In genomic region chr1:193417420-193417819, GRCh38 we compare ENCODE assay signal across 10 cellular contexts.
DNase-seq lines count a peak whose midpoint lies in the region; ATAC-seq, FAIRE-seq and TF ChIP-seq lines count a peak whose summit lies in the region.
"Had no signal": no experiment of that assay in that cellular context is flagged by ENCODE, and none has a peak within 500 bp of the region (broad histone marks: within the 10 kb centered on the region; RNA-seq: fewer than 3 reads in every experiment).

No MANE protein-coding gene starts in this region.

- DNase-seq in HFFc6 (peak; percentile 28), SIG-M5 treated with dmso at 0.1 percent for 504 hours (lab: John Stamatoyannopoulos, UW; ENCODE audit: unreplicated experiment) (peak; percentile 70), adipocyte (ENCODE audit: low read depth) (peak; percentile 19), dermis blood vessel endothelial cell (no peak), Caco-2 (no peak), frontal cortex (ENCODE audit: low spot score in 2 of 2) (no peak)
- DNase-seq in naive thymus-derived CD4-positive, alpha-beta T cell: peak in 1 of 9 donors; percentile 13
- DNase-seq: lower lobe of right lung had no signal

- TF ChIP-seq CTCF in HFFc6 (IDR thresholded peaks at IDR 0.05) (no peak), Caco-2 (IDR thresholded peaks at IDR 0.05; ENCODE audit: insufficient read depth in 1 of 2, low read depth in 1 of 2, low read length in 1 of 2, severe bottlenecking in 1 of 2, unreplicated experiment in 1 of 2) (no peak)

- no peak for FAIRE-seq in frontal cortex (lab: Jason Lieb, UNC)

- H3K36me3 ChIP-seq in adipocyte (ENCODE audit: control insufficient read depth, insufficient read depth, low read length, severe bottlenecking) (no peaks in the 10 kb centered on the region), Caco-2 (ENCODE audit: control insufficient read depth, insufficient read depth, low read length) (no peaks in the 10 kb centered on the region)
- H3K36me3 ChIP-seq in naive thymus-derived CD4-positive, alpha-beta T cell (ENCODE audit: control insufficient read depth in 2 of 3, insufficient read depth in 3 of 3, low read length in 3 of 3): no peaks in the 10 kb centered on the region
- H3K36me3 ChIP-seq: lower lobe of right lung, SJSA1 had no signal

- H3K27me3 ChIP-seq in adipocyte (replicated peaks; ENCODE audit: control insufficient read depth, insufficient read depth, low read length) (no peaks in the 10 kb centered on the region), Caco-2 (replicated peaks; ENCODE audit: control insufficient read depth, insufficient read depth, low read length) (no peaks in the 10 kb centered on the region)
- H3K27me3 ChIP-seq in naive thymus-derived CD4-positive, alpha-beta T cell (ENCODE audit: control insufficient read depth in 2 of 2, insufficient read depth in 2 of 2, low read length in 2 of 2): no peaks in the 10 kb centered on the region
- H3K27me3 ChIP-seq: SJSA1 had no signal

- H3K9ac ChIP-seq in adipocyte (ENCODE audit: low read length): no peak overlapping the region

- no peaks in the 10 kb centered on the region for H3K9me3 ChIP-seq in adipocyte (ENCODE audit: control insufficient read depth, low read length)
- no peaks in the 10 kb centered on the region for H3K9me3 ChIP-seq in naive thymus-derived CD4-positive, alpha-beta T cell (ENCODE audit: control insufficient read depth in 2 of 3, low read length in 3 of 3)
- H3K9me3 ChIP-seq in Caco-2: no peaks in the 10 kb centered on the region
- H3K9me3 ChIP-seq: lower lobe of right lung, SJSA1 had no signal

- intact Hi-C loops in naive thymus-derived CD4-positive, alpha-beta T cell (cut with micrococcal nuclease): loop anchor here (1.0 to 10.0 kb wide), 6 partner anchors 8 to 635 kb away; partner anchors contain the start of genes RGS2 (in 1 of the 2), RO60 (in 1 of the 2) and UCHL5 (in 1 of the 2)
- intact Hi-C loops in Caco-2 (cut with micrococcal nuclease; ENCODE audit: unreplicated experiment): no loop called here

- no peak overlapping the region for H3K4me3 ChIP-seq in adipocyte (ENCODE audit: low read length)
- peak overlapping the region; percentile 45 for H3K4me3 ChIP-seq in naive thymus-derived CD4-positive, alpha-beta T cell (ENCODE audit: low read length)
- H3K4me3 ChIP-seq in Caco-2 (ENCODE audit: low read depth, low read length): no peak overlapping the region

- CTCF ChIA-PET in naive thymus-derived CD4-positive, alpha-beta T cell (lab: Charles Lee): interaction anchor here (0.6 to 0.7 kb wide), 2 partner anchors 191 to 644 kb away, joined by 4 read pairs; no protein-coding TSS in a partner anchor
- CTCF ChIA-PET in Caco-2 (lab: Charles Lee): no interaction called here

- H3K4me1 ChIP-seq in adipocyte (ENCODE audit: control insufficient read depth, insufficient read depth, low read length) (peaks cover 5% of the 10 kb centered on the region), Caco-2 (no peaks in the 10 kb centered on the region)
- peaks cover 23 to 26% of the 10 kb centered on the region in 2 donors for H3K4me1 ChIP-seq in naive thymus-derived CD4-positive, alpha-beta T cell (ENCODE audit: control insufficient read depth in 2 of 2, insufficient read depth in 2 of 2, low read length in 2 of 2)
- H3K4me1 ChIP-seq: lower lobe of right lung had no signal

- H3K9me3 Mint-ChIP-seq in HFFc6 (no peaks in the 10 kb centered on the region), Caco-2 (ENCODE audit: unreplicated experiment) (no peaks in the 10 kb centered on the region)
- peaks cover 0 to 21% (median 0%) of the 10 kb centered on the region in 11 donors for H3K9me3 Mint-ChIP-seq in naive thymus-derived CD4-positive, alpha-beta T cell

- POLR2A ChIA-PET in naive thymus-derived CD4-positive, alpha-beta T cell (lab: Charles Lee): interaction anchor here (0.6 to 1.5 kb wide), 5 partner anchors 13 to 905 kb away, joined by 3 to 4 read pairs (median 3); no protein-coding TSS in a partner anchor
- POLR2A ChIA-PET in Caco-2 (lab: Charles Lee): no interaction called here

- ATAC-seq in naive thymus-derived CD4-positive, alpha-beta T cell: peak; percentile 43
- no peak for ATAC-seq in GM18502 (IDR thresholded peaks at IDR 0.05; ENCODE audit: poor library complexity, unreplicated experiment)

- H3K4me3 Mint-ChIP-seq in HFFc6: peak overlapping the region; percentile 89
- peak overlapping the region; percentile 7 to 93 (median 84) for H3K4me3 Mint-ChIP-seq in naive thymus-derived CD4-positive, alpha-beta T cell
- no peak overlapping the region for H3K4me3 Mint-ChIP-seq in Caco-2 (ENCODE audit: unreplicated experiment)

- H3K4me1 Mint-ChIP-seq in HFFc6 (ENCODE audit: low read depth) (peaks cover 19% of the 10 kb centered on the region), Caco-2 (ENCODE audit: low read depth, unreplicated experiment) (no peaks in the 10 kb centered on the region)
- peaks cover 15 to 62% (median 53%) of the 10 kb centered on the region in 7 donors for H3K4me1 Mint-ChIP-seq in naive thymus-derived CD4-positive, alpha-beta T cell

- BruUV-seq in Caco-2 (replicated peaks; lab: Mats Ljungman, UMichigan): no TSS peak

- peak overlapping the region; percentile 14; the same call in 1 of the 2 replicates for H3K27ac Mint-ChIP-seq in HFFc6
- peak overlapping the region; percentile 54 to 94 (median 90) for H3K27ac Mint-ChIP-seq in naive thymus-derived CD4-positive, alpha-beta T cell
- H3K27ac Mint-ChIP-seq in Caco-2 (ENCODE audit: unreplicated experiment): no peak overlapping the region

- H3K36me3 Mint-ChIP-seq in HFFc6 (ENCODE audit: low read depth) (no peaks in the 10 kb centered on the region), Caco-2 (ENCODE audit: insufficient read depth, unreplicated experiment) (no peaks in the 10 kb centered on the region)
- H3K36me3 Mint-ChIP-seq in naive thymus-derived CD4-positive, alpha-beta T cell: peaks cover 3 to 36% (median 5%) of the 10 kb centered on the region in 5 donors

- no peaks in the 10 kb centered on the region for H3K27me3 Mint-ChIP-seq in HFFc6 (ENCODE audit: insufficient read depth)
- H3K27me3 Mint-ChIP-seq in naive thymus-derived CD4-positive, alpha-beta T cell: no peaks in the 10 kb centered on the region
- peaks cover 4% of the 10 kb centered on the region for H3K27me3 Mint-ChIP-seq in Caco-2 (ENCODE audit: insufficient read depth, unreplicated experiment)

- H3K27ac ChIP-seq in naive thymus-derived CD4-positive, alpha-beta T cell (ENCODE audit: low read depth, low read length): no peak overlapping the region

Comparison
In these comparisons a context has a peak if more than half of its experiments do, and no peak if none do; other contexts are left out.
1. DNase-seq: peak in HFFc6 (single experiment), SIG-M5 treated with dmso at 0.1 percent for 504 hours (single experiment) and adipocyte (single experiment); none in dermis blood vessel endothelial cell (single experiment), Caco-2 (0 of 2) and frontal cortex (0 of 2).